18 cellular contexts compared by ENCODE assay signal in the genomic region with DNA sequence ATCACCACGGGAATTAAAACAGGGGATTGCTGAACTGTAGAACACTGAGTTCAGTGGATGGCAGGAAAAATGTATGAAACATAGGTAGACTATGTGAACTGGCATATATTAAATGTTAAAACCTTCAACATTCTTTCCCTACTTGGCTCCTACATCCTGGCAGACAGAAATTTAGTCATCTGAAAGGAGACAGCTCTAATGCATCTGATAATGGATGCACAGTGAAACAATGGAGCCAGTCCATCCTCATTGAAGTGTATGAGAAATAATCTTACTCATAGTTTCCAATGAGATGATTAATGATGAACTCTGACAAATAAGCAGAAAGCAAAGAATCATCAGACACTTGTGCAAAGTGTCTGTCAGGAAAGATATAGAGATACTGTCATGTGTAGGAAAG.
DNase-seq lines count a peak whose midpoint lies in the region; ATAC-seq, FAIRE-seq and TF ChIP-seq lines count a peak whose summit lies in the region.
"Had no signal": no experiment of that assay in that cellular context is flagged by ENCODE, and none has a peak within 500 bp of the region (broad histone marks: within the 10 kb centered on the region; RNA-seq: fewer than 3 reads in every experiment).

No MANE protein-coding gene starts in this region.

- H3K9me3 Mint-ChIP-seq in astrocyte (ENCODE audit: unreplicated experiment), result no peaks in the 10 kb centered on the region
- H3K9me3 Mint-ChIP-seq: stimulated activated naive CD8-positive, alpha-beta T cell treated with anti-CD3 and anti-CD28 coated beads, Interleukin-15, amount 100 ng/mL, for 72 hours had no signal

- TF ChIP-seq CTCF in astrocyte (IDR thresholded peaks at IDR 0.05; ENCODE audit: insufficient read depth, low read depth, low read length) (no peak), fibroblast of pulmonary artery (IDR thresholded peaks at IDR 0.05; ENCODE audit: low read length, missing control alignments) (no peak), gastroesophageal sphincter (IDR thresholded peaks at IDR 0.05) (no peak)

- peak; percentile 83 for FAIRE-seq in astrocyte (lab: Jason Lieb, UNC)

- H2AFZ ChIP-seq in astrocyte (ENCODE audit: low read depth, low read length), result no peak overlapping the region
- H2AFZ ChIP-seq: hepatocyte had no signal

- no peak overlapping the region for H3K4me3 Mint-ChIP-seq in astrocyte (ENCODE audit: unreplicated experiment)
- H3K4me3 Mint-ChIP-seq: CD8-positive, alpha-beta T cell; endodermal cell; stimulated activated naive CD8-positive, alpha-beta T cell treated with anti-CD3 and anti-CD28 coated beads, Interleukin-15, amount 100 ng/mL, for 72 hours had no signal

- ATAC-seq in gastroesophageal sphincter (no peak), GM21529 (IDR thresholded peaks at IDR 0.05; ENCODE audit: unreplicated experiment) (no peak), HG02885 (IDR thresholded peaks at IDR 0.05; ENCODE audit: poor library complexity, unreplicated experiment) (no peak), HG02870 (IDR thresholded peaks at IDR 0.05; ENCODE audit: unreplicated experiment) (no peak)
- ATAC-seq: CD8-positive, alpha-beta T cell; left lobe of liver; stimulated activated naive CD8-positive, alpha-beta T cell treated with anti-CD3 and anti-CD28 coated beads, Interleukin-15, amount 100 ng/mL, for 72 hours had no signal

- H3K4me3 ChIP-seq in astrocyte (ENCODE audit: insufficient read depth, low read depth, low read length) (no peak overlapping the region), fibroblast of pulmonary artery (replicated peaks; ENCODE audit: low read depth, low read length) (no peak overlapping the region), gastroesophageal sphincter (no peak overlapping the region)
- H3K4me3 ChIP-seq: hepatocyte, vagina had no signal

- no peak overlapping the region for H3K27ac Mint-ChIP-seq in astrocyte (ENCODE audit: unreplicated experiment)
- H3K27ac Mint-ChIP-seq: CD8-positive, alpha-beta T cell; endodermal cell; stimulated activated naive CD8-positive, alpha-beta T cell treated with anti-CD3 and anti-CD28 coated beads, Interleukin-15, amount 100 ng/mL, for 72 hours had no signal

- 50 to 52% methylated on average over 1 of the region's 1 CpG for WGBS in gastroesophageal sphincter (ENCODE audit: low coverage in 1 of 2), 2 donors

- no peak for TF ChIP-seq EP300 in gastroesophageal sphincter (IDR thresholded peaks at IDR 0.05)

- no peaks in the 10 kb centered on the region for H3K36me3 ChIP-seq in astrocyte (ENCODE audit: insufficient read depth, low read length)
- H3K36me3 ChIP-seq in gastroesophageal sphincter, result no peaks in the 10 kb centered on the region
- H3K36me3 ChIP-seq: vagina, WERI-Rb-1 had no signal

- H4K20me1 ChIP-seq in astrocyte (ENCODE audit: insufficient read depth, low read length), result no peaks in the 10 kb centered on the region

- H3K4me1 Mint-ChIP-seq in astrocyte (ENCODE audit: low read depth, unreplicated experiment), result peaks cover 2% of the 10 kb centered on the region
- H3K4me1 Mint-ChIP-seq: endodermal cell; stimulated activated naive CD8-positive, alpha-beta T cell treated with anti-CD3 and anti-CD28 coated beads, Interleukin-15, amount 100 ng/mL, for 72 hours had no signal

- H3K9me3 ChIP-seq in astrocyte (ENCODE audit: insufficient read depth, low read depth, low read length) (peaks cover 6% of the 10 kb centered on the region), gastroesophageal sphincter (peaks cover 0 to 24% (median 0%) of the 10 kb centered on the region in 3 donors)
- H3K9me3 ChIP-seq: vagina had no signal

- no peak overlapping the region for H3K9ac ChIP-seq in astrocyte (ENCODE audit: low read length)

- H3K27ac ChIP-seq in astrocyte (ENCODE audit: low read depth, low read length) (peak overlapping the region; percentile 77), gastroesophageal sphincter (no peak overlapping the region)
- H3K27ac ChIP-seq: hepatocyte, vagina, WERI-Rb-1 had no signal

- DNase-seq in HS-5 (ENCODE audit: low read depth) (peak; percentile 87), astrocyte (ENCODE audit: low read depth) (peak; percentile 88), fibroblast of pulmonary artery (ENCODE audit: low read depth) (peak; percentile 91)
- DNase-seq: activated gamma-delta T cell; CD8-positive, alpha-beta T cell; endodermal cell; Karpas-422; NCI-H187 treated with DMSO at 0.1 percent for 48 hours; NCI-H510A; stimulated activated naive CD8-positive, alpha-beta T cell treated with anti-CD3 and anti-CD28 coated beads, Interleukin-15, amount 100 ng/mL, for 72 hours; WERI-Rb-1 had no signal

- H3K4me1 ChIP-seq in astrocyte (ENCODE audit: insufficient read depth, low read length) (peaks cover 5% of the 10 kb centered on the region), gastroesophageal sphincter (no peaks in the 10 kb centered on the region)
- H3K4me1 ChIP-seq: vagina had no signal

- no peaks in the 10 kb centered on the region for H3K27me3 ChIP-seq in astrocyte (ENCODE audit: insufficient read depth, low read length)
- no peaks in the 10 kb centered on the region for H3K27me3 ChIP-seq in gastroesophageal sphincter
- H3K27me3 ChIP-seq: hepatocyte, vagina had no signal

- H3K4me2 ChIP-seq in astrocyte (ENCODE audit: low read length), result no peak overlapping the region
- H3K4me2 ChIP-seq: hepatocyte had no signal

- TF ChIP-seq POLR2A in gastroesophageal sphincter (IDR thresholded peaks at IDR 0.05), result no peak

- H3K36me3 Mint-ChIP-seq in astrocyte (ENCODE audit: low read depth, unreplicated experiment), result no peaks in the 10 kb centered on the region
- H3K36me3 Mint-ChIP-seq: CD8-positive, alpha-beta T cell had no signal

- no peaks in the 10 kb centered on the region for H3K27me3 Mint-ChIP-seq in astrocyte (ENCODE audit: low read depth, unreplicated experiment)
- H3K27me3 Mint-ChIP-seq: stimulated activated naive CD8-positive, alpha-beta T cell treated with anti-CD3 and anti-CD28 coated beads, Interleukin-15, amount 100 ng/mL, for 72 hours had no signal

- H3K79me2 ChIP-seq in astrocyte (ENCODE audit: insufficient read depth, low read length), result no peaks in the 10 kb centered on the region
- H3K79me2 ChIP-seq: hepatocyte had no signal
